In the genomic region with DNA sequence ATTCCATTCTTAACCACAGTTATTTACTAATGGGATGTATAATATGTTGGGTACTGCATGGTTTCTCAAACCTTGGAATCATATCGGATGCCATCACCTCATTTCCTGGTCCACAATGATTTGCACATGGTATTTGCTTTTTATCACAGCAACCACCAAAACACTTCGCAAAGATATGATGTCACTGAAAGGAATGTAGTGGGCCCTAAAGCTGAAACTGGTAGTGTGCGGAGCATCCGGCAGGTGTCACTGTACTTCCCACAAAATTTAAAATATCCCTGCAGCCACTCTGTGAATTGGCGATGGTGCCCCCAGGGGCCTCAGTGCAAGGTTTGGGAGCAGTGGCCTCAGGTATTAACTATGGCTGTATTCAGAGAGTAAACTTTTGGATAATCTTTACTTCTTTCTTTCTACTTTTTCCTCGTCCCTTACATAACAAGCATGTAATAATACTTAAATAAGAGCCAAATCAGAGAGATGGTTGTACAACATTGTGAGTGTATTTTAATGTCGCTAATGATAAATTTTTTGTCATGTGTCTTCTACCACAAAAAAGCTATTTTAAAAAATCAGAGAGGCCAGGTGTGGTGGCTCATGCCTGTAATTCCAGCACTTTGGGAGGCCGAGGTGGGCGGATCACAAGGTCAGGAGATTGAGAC, we compare ENCODE assay signal across 8 cellular contexts.
DNase-seq lines count a peak whose midpoint lies in the region; ATAC-seq, FAIRE-seq and TF ChIP-seq lines count a peak whose summit lies in the region.

No MANE protein-coding gene starts in this region.

- no peak overlapping the region for H3K27ac ChIP-seq in lower lobe of right lung

- CTCF ChIA-PET in activated CD8-positive, alpha-beta memory T cell treated with anti-CD3 and anti-CD28 coated beads, Interleukin-2, amount 10 ng/mL, durations not matched to agents 7 days and 5 days (lab: Charles Lee), result interaction anchor here (1.2 to 1.4 kb wide), 2 partner anchors 20 to 45 kb away, joined by 3 read pairs; no protein-coding TSS in a partner anchor

- peak; percentile 32 for FAIRE-seq in bronchial epithelial cell (lab: Jason Lieb, UNC)

- H3K4me3 ChIP-seq in bronchial epithelial cell (ENCODE audit: low read depth, low read length) (no peak overlapping the region), lower lobe of right lung (no peak overlapping the region)

- no peak overlapping the region for H3K27ac Mint-ChIP-seq in activated CD8-positive, alpha-beta memory T cell treated with anti-CD3 and anti-CD28 coated beads, Interleukin-2, amount 10 ng/mL, durations not matched to agents 7 days and 5 days

- H3K36me3 ChIP-seq in bronchial epithelial cell (ENCODE audit: control insufficient read depth, insufficient read depth, low read length) (no peaks in the 10 kb centered on the region), lower lobe of right lung (no peaks in the 10 kb centered on the region)

- ATAC-seq in activated CD8-positive, alpha-beta memory T cell treated with anti-CD3 and anti-CD28 coated beads, Interleukin-2, amount 10 ng/mL, durations not matched to agents 7 days and 5 days, result peak; percentile 30
- peak; percentile 89 for ATAC-seq in lower lobe of right lung
- no peak for ATAC-seq in GM18519 (IDR thresholded peaks at IDR 0.05; ENCODE audit: low FRiP score, unreplicated experiment)
- ATAC-seq in GM21526 (IDR thresholded peaks at IDR 0.05; ENCODE audit: low FRiP score, unreplicated experiment), result no peak

- intact Hi-C loops in lower lobe of right lung (cut with DNase I), result no loop called here

- H3K36me3 Mint-ChIP-seq in activated CD8-positive, alpha-beta memory T cell treated with anti-CD3 and anti-CD28 coated beads, Interleukin-2, amount 10 ng/mL, durations not matched to agents 7 days and 5 days, result no peaks in the 10 kb centered on the region

- H3K9me3 Mint-ChIP-seq in activated CD8-positive, alpha-beta memory T cell treated with anti-CD3 and anti-CD28 coated beads, Interleukin-2, amount 10 ng/mL, durations not matched to agents 7 days and 5 days (ENCODE audit: low read depth), result no peaks in the 10 kb centered on the region

- no peaks in the 10 kb centered on the region for H3K27me3 ChIP-seq in bronchial epithelial cell (ENCODE audit: control insufficient read depth, insufficient read depth, low read length)
- H3K27me3 ChIP-seq in lower lobe of right lung (ENCODE audit: low read depth), result no peaks in the 10 kb centered on the region

- H3K4me1 ChIP-seq in lower lobe of right lung, result no peaks in the 10 kb centered on the region

- H3K4me1 Mint-ChIP-seq in activated CD8-positive, alpha-beta memory T cell treated with anti-CD3 and anti-CD28 coated beads, Interleukin-2, amount 10 ng/mL, durations not matched to agents 7 days and 5 days, result no peaks in the 10 kb centered on the region

- H3K9me3 ChIP-seq in lower lobe of right lung, result no peaks in the 10 kb centered on the region

- TF ChIP-seq CTCF in bronchial epithelial cell (IDR thresholded peaks at IDR 0.05; ENCODE audit: insufficient read depth, low read length, severe bottlenecking) (peak; percentile 65), lower lobe of right lung (IDR thresholded peaks at IDR 0.05) (peak; percentile 67)

- DNase-seq in activated CD8-positive, alpha-beta memory T cell treated with anti-CD3 and anti-CD28 coated beads, Interleukin-2, amount 10 ng/mL, durations not matched to agents 7 days and 5 days, result no peak
- DNase-seq in activated CD8-positive, alpha-beta memory T cell treated with anti-CD3 and anti-CD28 coated beads, Interleukin-2, amount 50 U/mL, for 48 hours, result no peak
- DNase-seq in NCI-H2196 (lab: John Stamatoyannopoulos, UW; ENCODE audit: unreplicated experiment) (peak; percentile 23), bronchial epithelial cell (ENCODE audit: low read depth) (peak; percentile 92), lower lobe of right lung (no peak), putamen (ENCODE audit: low spot score) (no peak)

- no peak overlapping the region for H3K4me3 Mint-ChIP-seq in activated CD8-positive, alpha-beta memory T cell treated with anti-CD3 and anti-CD28 coated beads, Interleukin-2, amount 10 ng/mL, durations not matched to agents 7 days and 5 days

- peaks cover 15% of the 10 kb centered on the region for H3K27me3 Mint-ChIP-seq in activated CD8-positive, alpha-beta memory T cell treated with anti-CD3 and anti-CD28 coated beads, Interleukin-2, amount 10 ng/mL, durations not matched to agents 7 days and 5 days

Comparison
In these comparisons a context has a peak if more than half of its experiments do, and no peak if none do; other contexts are left out.
1. ATAC-seq: peak in activated CD8-positive, alpha-beta memory T cell treated with anti-CD3 and anti-CD28 coated beads, Interleukin-2, amount 10 ng/mL, durations not matched to agents 7 days and 5 days (single experiment) and lower lobe of right lung (2 of 2); none in GM18519 (single experiment) and GM21526 (single experiment).
2. DNase-seq: peak in NCI-H2196 (single experiment) and bronchial epithelial cell (single experiment); none in activated CD8-positive, alpha-beta memory T cell treated with anti-CD3 and anti-CD28 coated beads, Interleukin-2, amount 10 ng/mL, durations not matched to agents 7 days and 5 days (single experiment), activated CD8-positive, alpha-beta memory T cell treated with anti-CD3 and anti-CD28 coated beads, Interleukin-2, amount 50 U/mL, for 48 hours (single experiment), lower lobe of right lung (single experiment) and putamen (single experiment).